In genomic region chr2:38293152-38293865, GRCh38 we compare ENCODE assay signal across 2 cellular contexts.
TF ChIP-seq lines count a peak whose summit lies in the region.

No MANE protein-coding gene starts in this region.

TF ChIP-seq in SK-N-SH treated with all-trans-retinoic acid at 6 μM for 48 hours, 23 proteins besides CTCF, POLR2A, EP300 and RAD21 (continued from another document):
- TF ChIP-seq, protein P1, sequence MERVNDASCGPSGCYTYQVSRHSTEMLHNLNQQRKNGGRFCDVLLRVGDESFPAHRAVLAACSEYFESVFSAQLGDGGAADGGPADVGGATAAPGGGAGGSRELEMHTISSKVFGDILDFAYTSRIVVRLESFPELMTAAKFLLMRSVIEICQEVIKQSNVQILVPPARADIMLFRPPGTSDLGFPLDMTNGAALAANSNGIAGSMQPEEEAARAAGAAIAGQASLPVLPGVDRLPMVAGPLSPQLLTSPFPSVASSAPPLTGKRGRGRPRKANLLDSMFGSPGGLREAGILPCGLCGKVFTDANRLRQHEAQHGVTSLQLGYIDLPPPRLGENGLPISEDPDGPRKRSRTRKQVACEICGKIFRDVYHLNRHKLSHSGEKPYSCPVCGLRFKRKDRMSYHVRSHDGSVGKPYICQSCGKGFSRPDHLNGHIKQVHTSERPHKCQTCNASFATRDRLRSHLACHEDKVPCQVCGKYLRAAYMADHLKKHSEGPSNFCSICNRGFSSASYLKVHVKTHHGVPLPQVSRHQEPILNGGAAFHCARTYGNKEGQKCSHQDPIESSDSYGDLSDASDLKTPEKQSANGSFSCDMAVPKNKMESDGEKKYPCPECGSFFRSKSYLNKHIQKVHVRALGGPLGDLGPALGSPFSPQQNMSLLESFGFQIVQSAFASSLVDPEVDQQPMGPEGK (CRISPR knock-in tag; IDR thresholded peaks at IDR 0.05; ENCODE audit: borderline replicate concordance) = no peak
- TF ChIP-seq TOX (CRISPR knock-in tag; IDR thresholded peaks at IDR 0.05; ENCODE audit: borderline replicate concordance) (no peak), OSR1 (CRISPR knock-in tag; IDR thresholded peaks at IDR 0.05) (no peak), CREB5 (CRISPR knock-in tag; IDR thresholded peaks at IDR 0.05; ENCODE audit: low read depth) (no peak), PPARA (CRISPR knock-in tag; IDR thresholded peaks at IDR 0.05; ENCODE audit: borderline replicate concordance) (no peak), CSRNP3 (CRISPR knock-in tag; IDR thresholded peaks at IDR 0.05) (no peak), ZFP30 (CRISPR knock-in tag; IDR thresholded peaks at IDR 0.05) (no peak), SNAI2 (CRISPR knock-in tag; IDR thresholded peaks at IDR 0.05) (no peak), ZNF70 (CRISPR knock-in tag; IDR thresholded peaks at IDR 0.05) (no peak), POU6F1 (CRISPR knock-in tag; IDR thresholded peaks at IDR 0.05; ENCODE audit: borderline replicate concordance, low read depth) (no peak), GLIS3 (CRISPR knock-in tag; IDR thresholded peaks at IDR 0.05) (no peak), ZFP3 (CRISPR knock-in tag; IDR thresholded peaks at IDR 0.05) (no peak), CSDC2 (CRISPR knock-in tag; IDR thresholded peaks at IDR 0.05) (no peak)

TF ChIP-seq in SK-N-SH, 30 proteins besides CTCF, POLR2A, EP300 and RAD21 (continued from another document):
- TF ChIP-seq ZBTB33 (IDR thresholded peaks at IDR 0.05; ENCODE audit: borderline replicate concordance, low read depth) = no peak
- TF ChIP-seq RXRA (IDR thresholded peaks at IDR 0.05; ENCODE audit: borderline replicate concordance, low read depth) = no peak
- no peak for TF ChIP-seq JUND (IDR thresholded peaks at IDR 0.05)
- TF ChIP-seq GABPA (IDR thresholded peaks at IDR 0.05; ENCODE audit: low read depth) = no peak
- no peak for TF ChIP-seq MEF2A (IDR thresholded peaks at IDR 0.05; ENCODE audit: borderline replicate concordance, low read depth)
- TF ChIP-seq, protein P2, sequence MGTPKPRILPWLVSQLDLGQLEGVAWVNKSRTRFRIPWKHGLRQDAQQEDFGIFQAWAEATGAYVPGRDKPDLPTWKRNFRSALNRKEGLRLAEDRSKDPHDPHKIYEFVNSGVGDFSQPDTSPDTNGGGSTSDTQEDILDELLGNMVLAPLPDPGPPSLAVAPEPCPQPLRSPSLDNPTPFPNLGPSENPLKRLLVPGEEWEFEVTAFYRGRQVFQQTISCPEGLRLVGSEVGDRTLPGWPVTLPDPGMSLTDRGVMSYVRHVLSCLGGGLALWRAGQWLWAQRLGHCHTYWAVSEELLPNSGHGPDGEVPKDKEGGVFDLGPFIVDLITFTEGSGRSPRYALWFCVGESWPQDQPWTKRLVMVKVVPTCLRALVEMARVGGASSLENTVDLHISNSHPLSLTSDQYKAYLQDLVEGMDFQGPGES (IDR thresholded peaks at IDR 0.05; ENCODE audit: low read depth, low read length) = no peak
- TF ChIP-seq FOSL2 (IDR thresholded peaks at IDR 0.05; ENCODE audit: borderline replicate concordance, low read depth) = no peak
- no peak for TF ChIP-seq NRF1 (IDR thresholded peaks at IDR 0.05; ENCODE audit: low read depth, low read length)
- TF ChIP-seq FOXJ3 (CRISPR knock-in tag; IDR thresholded peaks at IDR 0.05) = no peak
- TF ChIP-seq USF2 (IDR thresholded peaks at IDR 0.05; ENCODE audit: borderline replicate concordance, low read depth, low read length) = no peak
- no peak for TF ChIP-seq EZH2phosphoT487 (IDR thresholded peaks at IDR 0.05; ENCODE audit: borderline replicate concordance, low read depth)
- TF ChIP-seq YY1 (IDR thresholded peaks at IDR 0.05; ENCODE audit: low read depth) = no peak
- no peak for TF ChIP-seq SIN3A (IDR thresholded peaks at IDR 0.05; ENCODE audit: borderline replicate concordance, low read depth, low read length)
